Comparison of ENCODE assay signal across 14 cellular contexts in the genomic region with DNA sequence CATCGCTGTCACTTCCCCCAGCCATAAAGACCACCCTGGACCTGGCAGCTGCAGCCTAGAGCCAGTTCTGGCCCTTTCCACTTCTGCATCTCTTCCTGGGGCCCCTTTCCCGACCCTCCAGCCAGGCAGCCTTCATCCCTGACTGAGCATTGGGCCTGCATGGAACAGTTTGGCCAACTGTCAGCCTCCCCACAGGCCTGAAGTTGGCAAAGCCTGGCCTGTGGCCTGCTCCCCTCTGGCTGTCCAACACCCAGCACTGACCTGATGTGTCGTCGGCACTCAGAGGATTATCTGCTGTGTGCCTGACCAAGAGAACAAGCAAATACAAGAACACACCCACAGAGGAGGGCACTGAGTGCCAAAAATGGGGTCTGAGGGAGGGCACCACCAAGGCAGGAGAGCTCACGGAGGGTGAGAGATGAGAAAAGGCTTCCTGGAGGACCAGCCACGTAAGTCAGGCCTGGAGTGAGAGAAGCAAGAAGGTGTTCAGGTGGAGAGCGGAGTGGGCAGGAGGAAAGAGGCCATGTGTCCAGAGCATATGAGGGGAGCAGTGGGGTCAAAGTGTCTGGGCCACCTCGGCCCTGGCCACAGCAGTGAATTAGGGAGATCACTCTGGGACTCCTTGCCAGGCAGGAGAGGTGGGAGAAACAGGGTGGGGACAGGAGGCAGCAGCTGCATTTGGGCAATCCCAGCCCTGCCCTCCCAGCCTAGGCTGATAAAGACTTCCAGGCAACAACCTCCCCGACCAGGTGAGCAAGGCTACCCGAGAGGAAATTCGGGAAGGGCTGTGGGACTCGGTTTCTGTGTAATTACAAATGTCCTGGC. TPM values are rescaled to one million over a fixed set of nuclear protein-coding genes. Genes with fewer than 3 reads are reported as not detected.
DNase-seq lines count a peak whose midpoint lies in the region; ATAC-seq and TF ChIP-seq lines count a peak whose summit lies in the region.
"Had no signal": no experiment of that assay in that cellular context is flagged by ENCODE, and none has a peak within 500 bp of the region (broad histone marks: within the 10 kb centered on the region; RNA-seq: fewer than 3 reads in every experiment).

No MANE protein-coding gene starts in this region.

- intact Hi-C loops in spleen (cut with DNase I; ENCODE audit: low total_unique reads), result no loop called here

- DNase-seq in activated CD4-positive, alpha-beta T cell treated with anti-CD3 and anti-CD28 coated beads for 48 hours, result peak; percentile 1
- DNase-seq in activated CD4-positive, alpha-beta T cell treated with anti-CD3 and anti-CD28 coated beads, Interleukin-2, amount 50 U/mL, for 4 hours, result no peak
- DNase-seq in activated effector memory CD4-positive, alpha-beta T cell treated with Interleukin-2 at 50 U/mL for 16 hours, result peak; percentile 1
- DNase-seq in islet precursor cell (peak; percentile 63), spleen (peak; percentile 79), NCI-H2196 treated with DMSO at 0.1 percent for 48 hours (lab: John Stamatoyannopoulos, UW; ENCODE audit: unreplicated experiment) (no peak)
- DNase-seq: 8988T, hippocampal formation had no signal

- peaks cover 6 to 52% (median 22%) of the 10 kb centered on the region in 7 donors for H3K27me3 ChIP-seq in spleen (replicated peaks in 1 of 7)
- H3K27me3 ChIP-seq: body of pancreas had no signal

- ATAC-seq in GM19463 (IDR thresholded peaks at IDR 0.05; ENCODE audit: unreplicated experiment) (no peak), GM18505 (IDR thresholded peaks at IDR 0.05; ENCODE audit: unreplicated experiment) (no peak)
- ATAC-seq: body of pancreas had no signal

- H3K27ac ChIP-seq in spleen, result no peak overlapping the region
- H3K27ac ChIP-seq: body of pancreas, HL-60, tibial artery had no signal

- peaks cover 0 to 14% (median 11%) of the 10 kb centered on the region in 6 donors for H3K4me1 ChIP-seq in spleen

- 78 to 89% (median 81%) methylated on average over 12 of the region's 12 CpGs for WGBS in spleen, 5 donors

- H3K9me3 ChIP-seq in spleen, result no peaks in the 10 kb centered on the region
- H3K9me3 ChIP-seq: body of pancreas, tibial artery had no signal

- TF ChIP-seq POLR2A in spleen (IDR thresholded peaks at IDR 0.05) (no peak), GM18505 (IDR thresholded peaks at IDR 0.05; ENCODE audit: borderline replicate concordance, extremely low read depth, insufficient read depth, insufficient read length) (no peak)

- no peaks in the 10 kb centered on the region for H3K36me3 ChIP-seq in spleen
- H3K36me3 ChIP-seq: tibial artery had no signal

- no peak for TF ChIP-seq CTCF in spleen (IDR thresholded peaks at IDR 0.05 in 8 of 11, conservative IDR thresholded peaks at IDR 0.05 in 3 of 11)

- H3K4me3 ChIP-seq in spleen, result no peak overlapping the region
- H3K4me3 ChIP-seq: body of pancreas, tibial artery had no signal

RNA-seq across cellular contexts. Expression of gene GPRIN2, which starts 4.5 kb away (rescaled TPM):
- total RNA-seq in spleen, result not detected
- polyA plus RNA-seq in spleen, result not detected
- total RNA-seq: T-helper 2 cell treated with Interferon-gamma antibody and Interleukin-4, amounts not matched to agents 100 ng/mL and 5 ng/mL, for 36 hours had no signal

RNA-seq across cellular contexts. Expression of gene SYT15, which starts 27.0 kb away (rescaled TPM):
- 1 to 10 TPM in 6 of 7 donors, under 1 TPM in 1; 0.92 to 8.4 (median 3.2) TPM for total RNA-seq in spleen
- polyA plus RNA-seq in spleen, result 1 to 10 TPM in 2 of 3 donors, under 1 TPM in 1; 0.20 to 1.5 (median 1.0) TPM

Comparison
In these comparisons a context has a peak if more than half of its experiments do, and no peak if none do; other contexts are left out.
1. DNase-seq: peak in activated CD4-positive, alpha-beta T cell treated with anti-CD3 and anti-CD28 coated beads for 48 hours (single experiment), activated effector memory CD4-positive, alpha-beta T cell treated with Interleukin-2 at 50 U/mL for 16 hours (single experiment), islet precursor cell (single experiment) and spleen (single experiment); none in activated CD4-positive, alpha-beta T cell treated with anti-CD3 and anti-CD28 coated beads, Interleukin-2, amount 50 U/mL, for 4 hours (0 of 2) and NCI-H2196 treated with DMSO at 0.1 percent for 48 hours (single experiment).